ENCODE assay signal across 8 cellular contexts in genomic region chr13:74287672-74288169, GRCh38.
DNase-seq lines count a peak whose midpoint lies in the region; FAIRE-seq and TF ChIP-seq lines count a peak whose summit lies in the region.

No MANE protein-coding gene starts in this region.

- peak; percentile 23 for FAIRE-seq in H54 (lab: Jason Lieb, UNC)

- DNase-seq in COLO829 (ENCODE audit: low spot score) (peak; percentile 84), H54 (ENCODE audit: insufficient read length, low spot score) (no peak), NCI-H187 (lab: John Stamatoyannopoulos, UW) (peak; percentile 38 to 76), left kidney (ENCODE audit: low read depth, low spot score) (peak; percentile 95), NOMO-1 treated with dmso at 0.1 percent for 144 hours (lab: John Stamatoyannopoulos, UW; ENCODE audit: unreplicated experiment) (no peak)
- peak; percentile 49 for DNase-seq in activated CD4-positive, CD25-positive, alpha-beta regulatory T cell treated with anti-CD3 and anti-CD28 coated beads, Interleukin-2, amount 50 U/mL, for 72 hours
- peak; percentile 93 for DNase-seq in central memory CD4-positive, alpha-beta T cell
- peak; percentile 72 for DNase-seq in stimulated activated CD4-positive, alpha-beta T cell treated with anti-CD3 and anti-CD28 coated beads, Interleukin-1b, Interleukin-23, amount 100 ng/mL, for 48 hours

- TF ChIP-seq POLR2A in H54 (IDR thresholded peaks at IDR 0.05; ENCODE audit: low read depth, low read length): no peak

Comparison
In these comparisons a context has a peak if more than half of its experiments do, and no peak if none do; other contexts are left out.
1. DNase-seq: peak in COLO829 (single experiment), NCI-H187 (2 of 2), activated CD4-positive, CD25-positive, alpha-beta regulatory T cell treated with anti-CD3 and anti-CD28 coated beads, Interleukin-2, amount 50 U/mL, for 72 hours (single experiment), central memory CD4-positive, alpha-beta T cell (single experiment), left kidney (single experiment) and stimulated activated CD4-positive, alpha-beta T cell treated with anti-CD3 and anti-CD28 coated beads, Interleukin-1b, Interleukin-23, amount 100 ng/mL, for 48 hours (single experiment); none in H54 (single experiment) and NOMO-1 treated with dmso at 0.1 percent for 144 hours (single experiment).